1 cellular context compared by ENCODE assay signal in the genomic region with DNA sequence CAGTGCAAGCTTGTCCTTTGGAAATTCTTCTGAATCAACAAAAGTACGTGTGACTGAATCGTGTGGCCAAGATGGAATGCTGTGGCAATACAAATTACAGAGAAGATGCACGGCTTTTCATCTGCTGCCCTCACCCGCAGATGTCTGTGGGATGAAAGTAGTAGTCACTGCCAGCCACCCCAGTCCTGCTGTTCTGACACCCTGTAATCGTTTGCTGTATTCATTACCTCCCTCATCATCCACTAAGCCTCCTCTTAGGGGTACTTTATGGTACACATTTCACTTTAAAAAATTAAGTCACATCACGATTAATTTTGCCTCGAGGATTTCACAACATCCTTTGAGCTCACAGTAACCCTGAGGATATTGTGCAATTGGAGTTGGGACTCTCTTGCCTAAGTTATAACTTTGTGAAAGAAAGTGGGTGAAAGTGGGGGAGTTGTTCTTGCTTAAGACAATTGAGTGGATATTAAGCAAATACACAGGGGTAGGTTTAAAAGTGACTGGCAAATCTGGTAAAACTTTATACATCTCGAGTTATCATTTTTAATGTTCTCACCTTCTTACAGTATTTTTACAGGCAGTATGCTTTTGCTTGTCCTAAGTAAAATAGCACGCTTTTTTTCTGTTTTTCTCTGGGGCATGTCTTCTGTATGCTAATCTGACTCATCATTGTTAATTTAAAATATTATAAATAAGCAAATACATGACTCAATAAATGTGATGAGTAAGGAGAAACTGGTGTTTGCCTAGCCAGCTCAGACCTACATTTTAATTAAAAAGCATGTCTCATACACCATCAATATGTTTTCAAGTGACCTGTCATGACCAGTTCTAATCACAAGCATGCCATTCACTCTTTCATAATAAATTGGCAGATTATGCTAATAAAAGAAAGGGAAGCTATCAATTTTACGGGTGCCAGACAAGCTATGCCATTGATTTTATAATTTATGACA.
TF ChIP-seq lines count a peak whose summit lies in the region.

No MANE protein-coding gene starts in this region.

TF ChIP-seq in HepG2, 621 proteins besides CTCF, POLR2A, EP300 and RAD21 (continued from another document):
- TF ChIP-seq GPN1 (CRISPR knock-in tag; IDR thresholded peaks at IDR 0.05; ENCODE audit: borderline replicate concordance) (no peak), ZNF282 (IDR thresholded peaks at IDR 0.05; ENCODE audit: partially characterized antibody) (no peak), KLF15 (CRISPR knock-in tag; IDR thresholded peaks at IDR 0.05; ENCODE audit: borderline replicate concordance) (no peak), SRF (IDR thresholded peaks at IDR 0.05; ENCODE audit: low read depth, low read length) (no peak), MIER2 (CRISPR knock-in tag; IDR thresholded peaks at IDR 0.05) (peak; percentile 59; the same call in 1 of the 2 replicates), ZNF263 (CRISPR knock-in tag; IDR thresholded peaks at IDR 0.05) (no peak), ZNF317 (CRISPR knock-in tag; IDR thresholded peaks at IDR 0.05) (no peak)
- TF ChIP-seq, protein P1, sequence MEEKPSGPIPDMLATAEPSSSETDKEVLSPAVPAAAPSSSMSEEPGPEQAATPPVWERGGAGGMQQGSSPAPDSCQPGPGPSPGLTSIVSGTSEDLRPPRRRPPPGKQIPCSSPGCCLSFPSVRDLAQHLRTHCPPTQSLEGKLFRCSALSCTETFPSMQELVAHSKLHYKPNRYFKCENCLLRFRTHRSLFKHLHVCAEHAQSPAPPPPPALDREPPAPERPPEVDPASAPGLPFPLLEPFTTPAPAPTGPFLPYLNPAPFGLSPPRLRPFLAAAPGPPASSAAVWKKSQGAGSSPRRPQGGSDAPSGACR (CRISPR knock-in tag; IDR thresholded peaks at IDR 0.05), result no peak
- TF ChIP-seq, protein P2, sequence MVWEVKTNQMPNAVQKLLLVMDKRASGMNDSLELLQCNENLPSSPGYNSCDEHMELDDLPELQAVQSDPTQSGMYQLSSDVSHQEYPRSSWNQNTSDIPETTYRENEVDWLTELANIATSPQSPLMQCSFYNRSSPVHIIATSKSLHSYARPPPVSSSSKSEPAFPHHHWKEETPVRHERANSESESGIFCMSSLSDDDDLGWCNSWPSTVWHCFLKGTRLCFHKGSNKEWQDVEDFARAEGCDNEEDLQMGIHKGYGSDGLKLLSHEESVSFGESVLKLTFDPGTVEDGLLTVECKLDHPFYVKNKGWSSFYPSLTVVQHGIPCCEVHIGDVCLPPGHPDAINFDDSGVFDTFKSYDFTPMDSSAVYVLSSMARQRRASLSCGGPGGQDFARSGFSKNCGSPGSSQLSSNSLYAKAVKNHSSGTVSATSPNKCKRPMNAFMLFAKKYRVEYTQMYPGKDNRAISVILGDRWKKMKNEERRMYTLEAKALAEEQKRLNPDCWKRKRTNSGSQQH (CRISPR knock-in tag; IDR thresholded peaks at IDR 0.05; ENCODE audit: low read depth), result peak; percentile 59; the same call in 1 of the 2 replicates
